In genomic region chr22:17035976-17036841, GRCh38 we compare ENCODE assay signal across 10 cellular contexts. TPM values are rescaled to one million over a fixed set of nuclear protein-coding genes. Genes with fewer than 3 reads are reported as not detected.
DNase-seq lines count a peak whose midpoint lies in the region; ATAC-seq and TF ChIP-seq lines count a peak whose summit lies in the region.
"Not testable (repeated sequence)": the region's sequence is repeated elsewhere in the genome, so short reads cannot be mapped to it uniquely, and the experiment has no call there.
"Had no signal": no experiment of that assay in that cellular context is flagged by ENCODE, and none has a peak within 500 bp of the region (broad histone marks: within the 10 kb centered on the region; RNA-seq: fewer than 3 reads in every experiment).

No MANE protein-coding gene starts in this region.

- H3K36me3 ChIP-seq in osteoblast (ENCODE audit: insufficient read depth, low read length); thoracic aorta: not testable (repeated sequence)

- H3K27me3 ChIP-seq in osteoblast (ENCODE audit: insufficient read depth, low read length); thoracic aorta (replicated peaks; ENCODE audit: insufficient read depth): not testable (repeated sequence)

- H3K27me3 Mint-ChIP-seq in T-cell = peaks cover 15 to 28% of the 10 kb centered on the region in 2 donors
- not testable (repeated sequence) for H3K27me3 Mint-ChIP-seq in MCF 10A (ENCODE audit: insufficient read depth, unreplicated experiment)

- not testable (repeated sequence) for H4K20me1 ChIP-seq in osteoblast (ENCODE audit: insufficient read depth, low read length)

- H3K9me3 ChIP-seq in osteoblast (ENCODE audit: low read depth, low read length); thoracic aorta: not testable (repeated sequence)

- intact Hi-C loops in MCF 10A (cut with micrococcal nuclease); left cardiac atrium (cut with DNase I): not testable (repeated sequence)

- CTCF ChIA-PET in T-cell (lab: Charles Lee); MCF 10A (lab: Yijun Ruan, JAX): not testable (repeated sequence)

- not testable (repeated sequence) for H3K4me1 ChIP-seq in osteoblast (ENCODE audit: insufficient read depth, low read length); thoracic aorta (ENCODE audit: control insufficient read depth in 1 of 2, low read depth in 2 of 2)

- H2AFZ ChIP-seq in osteoblast (ENCODE audit: low read length) = not testable (repeated sequence)

- H3K9me3 Mint-ChIP-seq in T-cell; MCF 10A (ENCODE audit: unreplicated experiment): not testable (repeated sequence)

- H3K27ac Mint-ChIP-seq in T-cell (peak overlapping the region in 1 of 2 donors; percentile 55), MCF 10A (ENCODE audit: low read depth, unreplicated experiment) (peak overlapping the region; percentile 78)

- peak overlapping the region; percentile 16 for H3K4me3 ChIP-seq in osteoblast (ENCODE audit: insufficient read depth, low read length)
- peak overlapping the region; percentile 62 for H3K4me3 ChIP-seq in thoracic aorta

- H3K79me2 ChIP-seq in osteoblast (ENCODE audit: insufficient read depth, low read length) = not testable (repeated sequence)

- not testable (repeated sequence) for H3K36me3 Mint-ChIP-seq in T-cell; MCF 10A (ENCODE audit: insufficient read depth, unreplicated experiment)

- H3K4me1 Mint-ChIP-seq in T-cell = peaks cover 6 to 14% (median 13%) of the 10 kb centered on the region in 3 donors
- peaks cover 25% of the 10 kb centered on the region for H3K4me1 Mint-ChIP-seq in MCF 10A (ENCODE audit: insufficient read depth, unreplicated experiment)

- TF ChIP-seq CTCF in MCF 10A (IDR thresholded peaks at IDR 0.05; ENCODE audit: unreplicated experiment); osteoblast (IDR thresholded peaks at IDR 0.05; ENCODE audit: extremely low read depth, low read depth, low read length); thoracic aorta (IDR thresholded peaks at IDR 0.05): not testable (repeated sequence)

- H3K4me2 ChIP-seq in osteoblast (ENCODE audit: insufficient read depth, low read length) = not testable (repeated sequence)

- H3K4me3 Mint-ChIP-seq in T-cell (peak overlapping the region; percentile 69 to 76 (median 73)), MCF 10A (ENCODE audit: unreplicated experiment) (peak overlapping the region; percentile 94)

- ATAC-seq in GM21723 (IDR thresholded peaks at IDR 0.05; ENCODE audit: unreplicated experiment) = peak; percentile 40
- ATAC-seq in HG03521 (IDR thresholded peaks at IDR 0.05; ENCODE audit: unreplicated experiment) = peak; percentile 37
- peak; percentile 14 to 45 (median 28) for ATAC-seq in T-cell (replicated peaks in 1 of 4)
- ATAC-seq in left cardiac atrium = peak; percentile 36 to 66
- not testable (repeated sequence) for ATAC-seq in thoracic aorta (ENCODE audit: insufficient number of reproducible peaks, low FRiP score, low read depth)

- BruUV-seq in MCF 10A (replicated peaks; lab: Mats Ljungman, UMichigan) = not testable (repeated sequence)

- not testable (repeated sequence) for H3K27ac ChIP-seq in osteoblast (ENCODE audit: low read depth, low read length); thoracic aorta

- peak; percentile 21 for DNase-seq in EL
- DNase-seq in T-cell; thoracic aorta (ENCODE audit: low spot score): not testable (repeated sequence)
- DNase-seq in MCF 10A (ENCODE audit: unreplicated experiment) = peak; percentile 21
- DNase-seq in left cardiac atrium = peak; percentile 38
- peak; percentile 61 for DNase-seq in osteoblast (ENCODE audit: insufficient read length, low spot score, missing footprints)

- POLR2A ChIA-PET in T-cell (lab: Charles Lee) = not testable (repeated sequence)
- POLR2A ChIA-PET in MCF 10A (lab: Yijun Ruan, JAX) = interaction anchor here (0.6 kb wide), 1 partner anchor 458 kb away, joined by 3 read pairs; no protein-coding TSS in a partner anchor

RNA-seq across cellular contexts. Expression of gene GAB4, which starts 28.2 kb away (rescaled TPM):
- under 1 TPM in 1 of 5 donors, not detected in 4; 0.28 TPM for total RNA-seq in T-cell
- not detected in 2 replicates for total RNA-seq in MCF 10A (2022)
- total RNA-seq in left cardiac atrium = not detected
- total RNA-seq in osteoblast = not detected in 2 replicates
- not detected for total RNA-seq in thoracic aorta
- total RNA-seq: cardiac septum, urinary bladder had no signal

RNA-seq across cellular contexts. Expression of gene IL17RA, which starts 48.6 kb away (rescaled TPM):
- total RNA-seq in T-cell (10 to 100 TPM; 38.8 to 72.7 (median 61.8) TPM), MCF 10A (2022) (11.5 and 11.9 TPM in 2 replicates), left cardiac atrium (10 to 100 TPM; 11.6 to 15.4 TPM), osteoblast (6.2 TPM in 2 replicates), thoracic aorta (10 to 100 TPM; 28.4 to 34.1 TPM)
